ENCODE assay signal across 1 cellular context in the genomic region with DNA sequence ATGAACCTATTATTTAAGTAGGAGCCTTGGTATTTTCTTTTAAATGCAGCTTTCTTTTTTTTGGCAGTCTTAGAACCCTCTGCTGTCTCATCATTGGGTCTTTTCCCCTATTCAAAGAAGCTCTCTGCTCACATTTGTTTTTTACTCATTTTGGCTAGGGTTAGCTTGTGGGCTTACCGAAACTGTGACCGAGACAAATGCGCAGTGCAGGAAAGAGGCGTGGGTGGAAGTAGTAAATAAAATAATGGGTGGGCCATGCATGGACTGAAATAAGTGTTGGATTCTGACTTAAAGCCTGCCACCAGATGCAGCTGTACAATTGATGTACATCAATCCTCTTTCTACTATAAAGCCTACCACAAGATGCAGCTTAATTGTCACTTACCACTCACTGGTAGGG.
TF ChIP-seq lines count a peak whose summit lies in the region.

No MANE protein-coding gene starts in this region.

TF ChIP-seq in GM12878, 131 proteins besides CTCF, POLR2A, EP300 and RAD21 (continued from another document):
- TF ChIP-seq, protein P1, sequence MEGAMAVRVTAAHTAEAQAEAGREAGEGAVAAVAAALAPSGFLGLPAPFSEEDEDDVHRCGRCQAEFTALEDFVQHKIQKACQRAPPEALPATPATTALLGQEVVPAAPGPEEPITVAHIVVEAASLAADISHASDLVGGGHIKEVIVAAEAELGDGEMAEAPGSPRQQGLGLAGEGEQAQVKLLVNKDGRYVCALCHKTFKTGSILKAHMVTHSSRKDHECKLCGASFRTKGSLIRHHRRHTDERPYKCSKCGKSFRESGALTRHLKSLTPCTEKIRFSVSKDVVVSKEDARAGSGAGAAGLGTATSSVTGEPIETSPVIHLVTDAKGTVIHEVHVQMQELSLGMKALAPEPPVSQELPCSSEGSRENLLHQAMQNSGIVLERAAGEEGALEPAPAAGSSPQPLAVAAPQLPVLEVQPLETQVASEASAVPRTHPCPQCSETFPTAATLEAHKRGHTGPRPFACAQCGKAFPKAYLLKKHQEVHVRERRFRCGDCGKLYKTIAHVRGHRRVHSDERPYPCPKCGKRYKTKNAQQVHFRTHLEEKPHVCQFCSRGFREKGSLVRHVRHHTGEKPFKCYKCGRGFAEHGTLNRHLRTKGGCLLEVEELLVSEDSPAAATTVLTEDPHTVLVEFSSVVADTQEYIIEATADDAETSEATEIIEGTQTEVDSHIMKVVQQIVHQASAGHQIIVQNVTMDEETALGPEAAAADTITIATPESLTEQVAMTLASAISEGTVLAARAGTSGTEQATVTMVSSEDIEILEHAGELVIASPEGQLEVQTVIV (IDR thresholded peaks at IDR 0.05; ENCODE audit: borderline replicate concordance, partially characterized antibody): no peak
- TF ChIP-seq, protein P2, sequence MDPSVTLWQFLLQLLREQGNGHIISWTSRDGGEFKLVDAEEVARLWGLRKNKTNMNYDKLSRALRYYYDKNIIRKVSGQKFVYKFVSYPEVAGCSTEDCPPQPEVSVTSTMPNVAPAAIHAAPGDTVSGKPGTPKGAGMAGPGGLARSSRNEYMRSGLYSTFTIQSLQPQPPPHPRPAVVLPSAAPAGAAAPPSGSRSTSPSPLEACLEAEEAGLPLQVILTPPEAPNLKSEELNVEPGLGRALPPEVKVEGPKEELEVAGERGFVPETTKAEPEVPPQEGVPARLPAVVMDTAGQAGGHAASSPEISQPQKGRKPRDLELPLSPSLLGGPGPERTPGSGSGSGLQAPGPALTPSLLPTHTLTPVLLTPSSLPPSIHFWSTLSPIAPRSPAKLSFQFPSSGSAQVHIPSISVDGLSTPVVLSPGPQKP (IDR thresholded peaks at IDR 0.05; ENCODE audit: low read depth, low read length): no peak
- TF ChIP-seq MTA3 (IDR thresholded peaks at IDR 0.05; ENCODE audit: borderline replicate concordance, low read length) (no peak), CBFB (IDR thresholded peaks at IDR 0.05; ENCODE audit: low read depth) (no peak), SREBF2 (IDR thresholded peaks at IDR 0.05; ENCODE audit: low read length) (no peak), RUNX3 (IDR thresholded peaks at IDR 0.05; ENCODE audit: low read length) (no peak), NFXL1 (IDR thresholded peaks at IDR 0.05; ENCODE audit: borderline replicate concordance) (no peak), ZNF622 (IDR thresholded peaks at IDR 0.05) (no peak)
- TF ChIP-seq, protein P3, sequence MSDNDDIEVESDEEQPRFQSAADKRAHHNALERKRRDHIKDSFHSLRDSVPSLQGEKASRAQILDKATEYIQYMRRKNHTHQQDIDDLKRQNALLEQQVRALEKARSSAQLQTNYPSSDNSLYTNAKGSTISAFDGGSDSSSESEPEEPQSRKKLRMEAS (IDR thresholded peaks at IDR 0.05; ENCODE audit: low read depth, low read length): no peak
- TF ChIP-seq, protein P4, sequence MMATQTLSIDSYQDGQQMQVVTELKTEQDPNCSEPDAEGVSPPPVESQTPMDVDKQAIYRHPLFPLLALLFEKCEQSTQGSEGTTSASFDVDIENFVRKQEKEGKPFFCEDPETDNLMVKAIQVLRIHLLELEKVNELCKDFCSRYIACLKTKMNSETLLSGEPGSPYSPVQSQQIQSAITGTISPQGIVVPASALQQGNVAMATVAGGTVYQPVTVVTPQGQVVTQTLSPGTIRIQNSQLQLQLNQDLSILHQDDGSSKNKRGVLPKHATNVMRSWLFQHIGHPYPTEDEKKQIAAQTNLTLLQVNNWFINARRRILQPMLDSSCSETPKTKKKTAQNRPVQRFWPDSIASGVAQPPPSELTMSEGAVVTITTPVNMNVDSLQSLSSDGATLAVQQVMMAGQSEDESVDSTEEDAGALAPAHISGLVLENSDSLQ (IDR thresholded peaks at IDR 0.05): no peak
- TF ChIP-seq, protein P5, sequence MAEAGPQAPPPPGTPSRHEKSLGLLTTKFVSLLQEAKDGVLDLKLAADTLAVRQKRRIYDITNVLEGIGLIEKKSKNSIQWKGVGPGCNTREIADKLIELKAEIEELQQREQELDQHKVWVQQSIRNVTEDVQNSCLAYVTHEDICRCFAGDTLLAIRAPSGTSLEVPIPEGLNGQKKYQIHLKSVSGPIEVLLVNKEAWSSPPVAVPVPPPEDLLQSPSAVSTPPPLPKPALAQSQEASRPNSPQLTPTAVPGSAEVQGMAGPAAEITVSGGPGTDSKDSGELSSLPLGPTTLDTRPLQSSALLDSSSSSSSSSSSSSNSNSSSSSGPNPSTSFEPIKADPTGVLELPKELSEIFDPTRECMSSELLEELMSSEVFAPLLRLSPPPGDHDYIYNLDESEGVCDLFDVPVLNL (IDR thresholded peaks at IDR 0.05; ENCODE audit: low read depth, low read length): no peak
